ENCODE assay signal across 10 cellular contexts in the genomic region with DNA sequence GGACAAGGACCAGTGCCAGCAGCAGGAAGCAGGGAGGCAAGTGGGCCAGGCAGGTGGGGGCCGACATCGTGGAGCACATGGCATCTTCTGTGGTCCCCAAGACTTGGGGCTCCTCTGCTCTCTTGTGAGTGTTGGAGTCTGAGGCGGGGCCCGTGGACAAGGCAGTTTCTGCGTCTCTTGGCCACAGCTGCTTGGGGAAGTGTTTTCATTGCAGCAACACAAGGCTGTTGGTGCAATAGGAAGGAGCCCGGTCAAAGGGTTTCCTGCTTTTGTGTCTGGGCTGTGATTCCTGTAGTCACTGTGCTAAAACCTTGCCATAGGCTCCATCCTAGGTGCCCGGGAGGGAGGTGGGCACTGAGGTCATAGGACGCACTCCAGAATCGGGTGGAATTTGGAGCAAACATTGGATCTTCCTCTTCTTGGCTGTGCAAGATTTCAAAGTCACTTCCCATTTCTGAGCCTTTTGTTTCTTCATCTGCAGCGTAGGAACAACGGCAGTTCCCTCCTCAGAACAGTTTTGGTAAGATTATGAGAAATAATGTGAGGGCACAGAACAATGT. TPM values are rescaled to one million over a fixed set of nuclear protein-coding genes. Genes with fewer than 3 reads are reported as not detected.
DNase-seq lines count a peak whose midpoint lies in the region; ATAC-seq and TF ChIP-seq lines count a peak whose summit lies in the region.
"Had no signal": no experiment of that assay in that cellular context is flagged by ENCODE, and none has a peak within 500 bp of the region (broad histone marks: within the 10 kb centered on the region; RNA-seq: fewer than 3 reads in every experiment).

TSS of gene SIRPB2 (minus strand) at position 140 of the 560 bp plus-strand sequence. CDS start at position 79, 61 bp downstream.

- TF ChIP-seq CTCF in dorsolateral prefrontal cortex (IDR thresholded peaks at IDR 0.05 in 54 of 56, conservative IDR thresholded peaks at IDR 0.05 in 2 of 56; ENCODE audit: low read depth in 1 of 56, partially characterized antibody in 56 of 56) (no peak), lower lobe of right lung (IDR thresholded peaks at IDR 0.05) (no peak), thoracic aorta (IDR thresholded peaks at IDR 0.05) (no peak)

- H3K4me3 ChIP-seq in dorsolateral prefrontal cortex, result peak within 1 kb of the TSS in 41 of 59 donors; percentile 4 to 50 (median 32)
- H3K4me3 ChIP-seq in lower lobe of right lung, result peak within 1 kb of the TSS; percentile 49
- peak within 1 kb of the TSS; percentile 56 for H3K4me3 ChIP-seq in thoracic aorta

- peak within 1 kb of the TSS in 44 of 59 donors; percentile 8 to 79 (median 44) for H3K27ac ChIP-seq in dorsolateral prefrontal cortex
- H3K27ac ChIP-seq in lower lobe of right lung, result peak within 1 kb of the TSS; percentile 81
- H3K27ac ChIP-seq in thoracic aorta, result peak within 1 kb of the TSS in 1 of 2 donors; percentile 52

- intact Hi-C loops in dorsolateral prefrontal cortex (cut with DNase I) (no loop called here), lower lobe of right lung (cut with DNase I) (no loop called here)

- H3K36me3 ChIP-seq in lower lobe of right lung, result no peaks in the 10 kb centered on the region
- no peaks in the 10 kb centered on the region for H3K36me3 ChIP-seq in thoracic aorta

- H3K4me1 ChIP-seq in lower lobe of right lung, result peaks cover 9% of the 10 kb centered on the region
- no peaks in the 10 kb centered on the region for H3K4me1 ChIP-seq in thoracic aorta (ENCODE audit: control insufficient read depth in 1 of 2, low read depth in 2 of 2)

- H3K27me3 ChIP-seq in dorsolateral prefrontal cortex (no peaks in the 10 kb centered on the region), lower lobe of right lung (ENCODE audit: low read depth) (no peaks in the 10 kb centered on the region), thoracic aorta (replicated peaks; ENCODE audit: insufficient read depth) (no peaks in the 10 kb centered on the region)

- peak; percentile 83 to 94 for DNase-seq in NOMO-1 (lab: John Stamatoyannopoulos, UW; ENCODE audit: unreplicated experiment in 2 of 2)
- DNase-seq in dorsolateral prefrontal cortex, result peak in 1 of 10 donors; percentile 39
- DNase-seq in lower lobe of right lung, result peak; percentile 83
- no peak for DNase-seq in thoracic aorta (ENCODE audit: low spot score)
- DNase-seq in HT-29 (ENCODE audit: low spot score), result no peak
- DNase-seq in effector CD4-positive, alpha-beta T cell, result no peak
- DNase-seq: activated CD4-positive, alpha-beta memory T cell treated with anti-CD3 and anti-CD28 coated beads for 36 hours; NCI-H187 had no signal

- no peaks in the 10 kb centered on the region for H3K9me3 ChIP-seq in lower lobe of right lung
- H3K9me3 ChIP-seq in thoracic aorta, result no peaks in the 10 kb centered on the region

- ATAC-seq in lower lobe of right lung (peak; percentile 72 to 84), thoracic aorta (ENCODE audit: insufficient number of reproducible peaks, low FRiP score, low read depth) (no peak), GM19455 (IDR thresholded peaks at IDR 0.05; ENCODE audit: unreplicated experiment) (no peak), HG03460 (IDR thresholded peaks at IDR 0.05; ENCODE audit: unreplicated experiment) (no peak)

RNA-seq across cellular contexts. Expression of gene SIRPB2, which starts in this region (rescaled TPM):
- total RNA-seq in dorsolateral prefrontal cortex (10 to 100 TPM in 4 of 120 experiments, 1 to 10 TPM in 115, under 1 TPM in 1; 0.28 to 16.0 (median 3.5) TPM), lower lobe of right lung (32.2 TPM), thoracic aorta (10 to 100 TPM; 11.0 to 29.8 TPM)
- total RNA-seq in HT-29 (2014; rRNA removed; shearing (Covaris generic)), result not detected in 2 replicates
- total RNA-seq: activated CD4-positive, alpha-beta memory T cell treated with anti-CD3 and anti-CD28 coated beads for 36 hours had no signal

Comparison
In these comparisons a context has a peak if more than half of its experiments do, and no peak if none do; other contexts are left out.
1. DNase-seq: peak in NOMO-1 (2 of 2) and lower lobe of right lung (single experiment); none in thoracic aorta (single experiment), HT-29 (single experiment) and effector CD4-positive, alpha-beta T cell (single experiment).
2. ATAC-seq: peak in lower lobe of right lung (2 of 2); none in thoracic aorta (single experiment), GM19455 (single experiment) and HG03460 (single experiment).
3. Peak in every context shown above with its lines, with median percentiles within 50 percentile points of each other: H3K4me3 ChIP-seq.